Comparison of ENCODE assay signal across 30 cellular contexts in genomic region chr11:75852406-75853017, GRCh38.
"Had no signal": no experiment of that assay in that cellular context is flagged by ENCODE, and none has a peak within 500 bp of the region (broad histone marks: within the 10 kb centered on the region; RNA-seq: fewer than 3 reads in every experiment).

No MANE protein-coding gene starts in this region.

- H3K4me3 ChIP-seq: breast epithelium, esophagus muscularis mucosa, left ventricle myocardium inferior, lung, testis, uterus had no signal

- H3K9me3 Mint-ChIP-seq: activated CD4-positive, alpha-beta memory T cell treated with anti-CD3 and anti-CD28 coated beads for 36 hours; activated T-cell treated with anti-CD3 and anti-CD28 coated beads, Interleukin-2, amount 50 U/mL, for 24 hours; activated T-helper 17 cell treated with anti-CD3 and anti-CD28 coated beads, Interleukin-2, amount 50 U/mL, for 72 hours; endodermal cell; nephron; T-helper 1 cell treated with Interleukin-12 subunit alpha and Interleukin-12 subunit beta and Interleukin-4 antibody, amounts not matched to agents 30 μg/mL and 1 μg/mL, for 36 hours had no signal

- H3K27me3 Mint-ChIP-seq: activated CD4-positive, alpha-beta memory T cell treated with anti-CD3 and anti-CD28 coated beads for 36 hours; activated T-cell treated with anti-CD3 and anti-CD28 coated beads, Interleukin-2, amount 50 U/mL, for 24 hours; activated T-helper 17 cell treated with anti-CD3 and anti-CD28 coated beads, Interleukin-2, amount 50 U/mL, for 72 hours; stimulated activated naive B cell treated with anti-CD40 and anti-IgM and Interleukin-4, amounts not matched to agents 10 μg/mL and 1 μg/mL and 100 μg/mL, for 72 hours; type B pancreatic cell had no signal

- FAIRE-seq: frontal cortex, small intestine, TTC549 had no signal

- DNase-seq: activated CD4-positive, alpha-beta memory T cell treated with anti-CD3 and anti-CD28 coated beads for 36 hours; activated CD4-positive, alpha-beta T cell treated with anti-CD3 and anti-CD28 coated beads for 48 hours; activated CD8-positive, alpha-beta memory T cell treated with anti-CD3 and anti-CD28 coated beads, Interleukin-2, amount 50 U/mL, for 48 hours; activated gamma-delta T cell treated with Interleukin-2 at 50 U/mL for 16 hours; activated naive CD4-positive, alpha-beta T cell treated with anti-CD3 and anti-CD28 coated beads, Interleukin-2, amount 50 U/mL, for 16 hours; activated T-cell treated with anti-CD3 and anti-CD28 coated beads, Interleukin-2, amount 50 U/mL, for 24 hours; amygdala; central memory CD4-positive, alpha-beta T cell; endodermal cell; glutamatergic neuron; islet precursor cell; left ventricle myocardium inferior; small intestine; stimulated activated CD4-positive, alpha-beta T cell treated with anti-CD3 and anti-CD28 coated beads, Interleukin-2, amount 100 ng/mL, for 24 hours; stimulated activated naive B cell treated with anti-CD40 and anti-IgM and Interleukin-4, amounts not matched to agents 10 μg/mL and 1 μg/mL and 100 μg/mL, for 72 hours; T-helper 9 cell; testis; uterus had no signal

- H3K4me1 ChIP-seq: testis had no signal

- H3K4me3 Mint-ChIP-seq: activated CD4-positive, alpha-beta memory T cell treated with anti-CD3 and anti-CD28 coated beads for 36 hours; activated T-cell treated with anti-CD3 and anti-CD28 coated beads, Interleukin-2, amount 50 U/mL, for 24 hours; activated T-helper 17 cell treated with anti-CD3 and anti-CD28 coated beads, Interleukin-2, amount 50 U/mL, for 72 hours; endodermal cell; nephron; stimulated activated naive B cell treated with anti-CD40 and anti-IgM and Interleukin-4, amounts not matched to agents 10 μg/mL and 1 μg/mL and 100 μg/mL, for 72 hours; T-helper 1 cell treated with Interleukin-12 subunit alpha and Interleukin-12 subunit beta and Interleukin-4 antibody, amounts not matched to agents 30 μg/mL and 1 μg/mL, for 36 hours; type B pancreatic cell had no signal

- H3K9me3 ChIP-seq: breast epithelium, esophagus muscularis mucosa, left ventricle myocardium inferior, neutrophil, testis, uterus had no signal

- H3K27me3 ChIP-seq: breast epithelium, esophagus muscularis mucosa, neutrophil, testis, uterus had no signal

- ATAC-seq: activated T-helper 17 cell treated with anti-CD3 and anti-CD28 coated beads, Interleukin-2, amount 50 U/mL, for 72 hours; sciatic nerve; stimulated activated naive B cell treated with anti-CD40 and anti-IgM and Interleukin-4, amounts not matched to agents 10 μg/mL and 1 μg/mL and 100 μg/mL, for 72 hours had no signal

- H3K27ac ChIP-seq: breast epithelium, neutrophil, testis, VCaP had no signal

- H3K36me3 ChIP-seq: breast epithelium, left ventricle myocardium inferior, uterus had no signal

- H3K27ac Mint-ChIP-seq: activated CD4-positive, alpha-beta memory T cell treated with anti-CD3 and anti-CD28 coated beads for 36 hours; activated T-cell treated with anti-CD3 and anti-CD28 coated beads, Interleukin-2, amount 50 U/mL, for 24 hours; activated T-helper 17 cell treated with anti-CD3 and anti-CD28 coated beads, Interleukin-2, amount 50 U/mL, for 72 hours; endodermal cell; nephron; stimulated activated naive B cell treated with anti-CD40 and anti-IgM and Interleukin-4, amounts not matched to agents 10 μg/mL and 1 μg/mL and 100 μg/mL, for 72 hours; T-helper 1 cell treated with Interleukin-12 subunit alpha and Interleukin-12 subunit beta and Interleukin-4 antibody, amounts not matched to agents 30 μg/mL and 1 μg/mL, for 36 hours; type B pancreatic cell had no signal
